In genomic region chr7:67589178-67589577, GRCh38 we compare ENCODE assay signal across 21 cellular contexts.
"Had no signal": no experiment of that assay in that cellular context is flagged by ENCODE, and none has a peak within 500 bp of the region (broad histone marks: within the 10 kb centered on the region; RNA-seq: fewer than 3 reads in every experiment).

No MANE protein-coding gene starts in this region.

- H3K27ac ChIP-seq: adrenal gland, SJSA1 had no signal

- H3K36me3 ChIP-seq: adrenal gland, MG63, SJSA1 had no signal

- H3K4me1 ChIP-seq: adrenal gland, SJSA1 had no signal

- H3K27me3 Mint-ChIP-seq: activated CD8-positive, alpha-beta T cell treated with anti-CD3 and anti-CD28 coated beads for 36 hours; activated naive CD8-positive, alpha-beta T cell treated with anti-CD3 and anti-CD28 coated beads, Interleukin-2, amount 10 ng/mL, durations not matched to agents 7 days and 5 days had no signal

- H3K4me3 ChIP-seq: adrenal gland, MG63, SJSA1 had no signal

- ATAC-seq: activated CD4-positive, CD25-positive, alpha-beta regulatory T cell treated with anti-CD3 and anti-CD28 coated beads, Interleukin-2, amount 50 U/mL, for 24 hours; activated CD8-positive, alpha-beta T cell treated with anti-CD3 and anti-CD28 coated beads for 36 hours; activated T-cell treated with anti-CD3 and anti-CD28 coated beads, Interleukin-2, amount 50 U/mL, for 72 hours; SK-N-SH treated with all-trans-retinoic acid at 6 μM for 48 hours had no signal

- H3K27ac Mint-ChIP-seq: activated CD8-positive, alpha-beta T cell treated with anti-CD3 and anti-CD28 coated beads for 36 hours; activated naive CD8-positive, alpha-beta T cell treated with anti-CD3 and anti-CD28 coated beads, Interleukin-2, amount 10 ng/mL, durations not matched to agents 7 days and 5 days; activated T-cell treated with anti-CD3 and anti-CD28 coated beads, Interleukin-2, amount 50 U/mL, for 72 hours; activated T-helper 2 cell treated with anti-CD3 and anti-CD28 coated beads, Interferon-gamma antibody, Interleukin-2, Interleukin-4, amounts not matched to agents 10 μg/mL and 5 μg/mL and 100 μg/mL, durations not matched to agents 14 hours and 24 hours and 36 hours; T-helper 1 cell treated with Interleukin-12 subunit alpha and Interleukin-12 subunit beta and Interleukin-4 antibody, amounts not matched to agents 30 μg/mL and 1 μg/mL, for 36 hours had no signal

- H3K4me3 Mint-ChIP-seq: activated CD8-positive, alpha-beta T cell treated with anti-CD3 and anti-CD28 coated beads for 36 hours; activated naive CD8-positive, alpha-beta T cell treated with anti-CD3 and anti-CD28 coated beads, Interleukin-2, amount 10 ng/mL, durations not matched to agents 7 days and 5 days; activated T-cell treated with anti-CD3 and anti-CD28 coated beads, Interleukin-2, amount 50 U/mL, for 72 hours; T-helper 1 cell treated with Interleukin-12 subunit alpha and Interleukin-12 subunit beta and Interleukin-4 antibody, amounts not matched to agents 30 μg/mL and 1 μg/mL, for 36 hours had no signal

- H3K27me3 ChIP-seq: adrenal gland, MG63, SJSA1 had no signal

- H3K9me3 ChIP-seq: adrenal gland, MG63, SJSA1 had no signal

- H3K4me1 Mint-ChIP-seq: activated naive CD8-positive, alpha-beta T cell treated with anti-CD3 and anti-CD28 coated beads, Interleukin-2, amount 10 ng/mL, durations not matched to agents 7 days and 5 days had no signal

- H3K36me3 Mint-ChIP-seq: activated naive CD8-positive, alpha-beta T cell treated with anti-CD3 and anti-CD28 coated beads, Interleukin-2, amount 10 ng/mL, durations not matched to agents 7 days and 5 days had no signal

- DNase-seq: activated CD4-positive, alpha-beta T cell treated with anti-CD3 and anti-CD28 coated beads for 4 hours; activated CD8-positive, alpha-beta memory T cell treated with anti-CD3 and anti-CD28 coated beads, Interleukin-2, amount 50 U/mL, for 4 hours; activated CD8-positive, alpha-beta T cell treated with anti-CD3 and anti-CD28 coated beads for 36 hours; activated naive CD4-positive, alpha-beta T cell treated with anti-CD3 and anti-CD28 coated beads, Interleukin-2, amount 50 U/mL, for 16 hours; activated naive CD8-positive, alpha-beta T cell treated with anti-CD3 and anti-CD28 coated beads, Interleukin-2, amount 10 ng/mL, durations not matched to agents 7 days and 5 days; activated T-cell treated with anti-CD3 and anti-CD28 coated beads, Interleukin-2, amount 50 U/mL, for 72 hours; adrenal gland; MG63; MV-4-11; NCI-H1092 treated with DMSO at 0.1 percent for 48 hours; NCI-H1417 treated with DMSO at 0.1 percent for 48 hours; NCI-H187; NCI-H2081; NCI-H226; NCI-H526 treated with DMSO at 0.1 percent for 48 hours; SHP77 had no signal
